25 cellular contexts compared by ENCODE assay signal in the genomic region with DNA sequence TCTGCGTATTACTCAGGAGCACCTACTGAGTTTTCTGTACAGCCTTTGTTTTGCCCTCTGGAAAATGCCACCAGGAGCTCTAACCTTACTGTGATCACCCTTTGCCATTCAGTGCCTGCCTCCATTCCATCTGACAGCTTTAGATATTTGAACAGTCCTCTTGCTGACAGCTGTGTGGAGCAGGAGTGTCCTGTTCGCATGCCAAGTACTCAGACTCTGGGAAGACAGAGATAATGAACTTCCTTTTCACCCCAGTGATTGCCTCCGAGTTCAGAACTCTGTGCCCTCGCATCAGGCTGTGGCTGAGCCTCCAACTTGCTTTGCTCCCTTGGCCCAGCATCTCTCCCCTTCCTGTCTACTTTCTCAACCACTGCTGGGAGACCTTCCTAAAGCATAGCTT.
"Had no signal": no experiment of that assay in that cellular context is flagged by ENCODE, and none has a peak within 500 bp of the region (broad histone marks: within the 10 kb centered on the region; RNA-seq: fewer than 3 reads in every experiment).

No MANE protein-coding gene starts in this region.

- H3K4me3 ChIP-seq: coronary artery, dorsolateral prefrontal cortex, gastrocnemius medialis, hepatocyte, stomach, tibial artery had no signal

- H3K4me1 ChIP-seq: gastrocnemius medialis, stomach, tibial artery had no signal

- H3K36me3 ChIP-seq: gastrocnemius medialis, neutrophil, stomach, tibial artery had no signal

- ATAC-seq: activated CD4-positive, alpha-beta T cell treated with anti-CD3 and anti-CD28 coated beads for 36 hours; gastrocnemius medialis; sciatic nerve; stimulated activated naive B cell treated with anti-CD40 and anti-IgM and Interleukin-4, amounts not matched to agents 10 μg/mL and 1 μg/mL and 100 μg/mL, for 72 hours had no signal

- DNase-seq: activated CD4-positive, alpha-beta T cell treated with anti-CD3 and anti-CD28 coated beads for 36 hours; activated CD4-positive, CD25-positive, alpha-beta regulatory T cell; activated effector memory CD4-positive, alpha-beta T cell treated with Interleukin-2 at 50 U/mL for 16 hours; activated naive CD4-positive, alpha-beta T cell treated with Interleukin-2 at 50 U/mL for 16 hours; activated T-cell treated with anti-CD3 and anti-CD28 coated beads for 4 hours; anterior cingulate cortex; cerebellar nuclear complex; dorsolateral prefrontal cortex; effector memory CD4-positive, alpha-beta T cell; erythroblast; gastrocnemius medialis; islet precursor cell; naive B cell; small intestine; stimulated activated CD4-positive, alpha-beta T cell treated with anti-CD3 and anti-CD28 coated beads, Interleukin-1b, Interleukin-23, amount 100 ng/mL, for 48 hours; stimulated activated CD4-positive, alpha-beta T cell treated with anti-CD3 and anti-CD28 coated beads, Interleukin-4, amount 100 ng/mL, for 4 hours; stimulated activated CD8-positive, alpha-beta memory T cell treated with anti-CD3 and anti-CD28 coated beads, Interleukin-4, amount 100 ng/mL, for 48 hours; stimulated activated naive B cell treated with anti-CD40 and anti-IgM and Interleukin-4, amounts not matched to agents 10 μg/mL and 1 μg/mL and 100 μg/mL, for 72 hours; stomach; T-helper 2 cell; tibial artery had no signal

- H3K27me3 ChIP-seq: dorsolateral prefrontal cortex, gastrocnemius medialis, stomach had no signal

- H3K9me3 ChIP-seq: gastrocnemius medialis, neutrophil, stomach, tibial artery had no signal

- H3K27ac ChIP-seq: coronary artery, gastrocnemius medialis, hepatocyte, neutrophil, stomach, tibial artery had no signal
